In the genomic region with DNA sequence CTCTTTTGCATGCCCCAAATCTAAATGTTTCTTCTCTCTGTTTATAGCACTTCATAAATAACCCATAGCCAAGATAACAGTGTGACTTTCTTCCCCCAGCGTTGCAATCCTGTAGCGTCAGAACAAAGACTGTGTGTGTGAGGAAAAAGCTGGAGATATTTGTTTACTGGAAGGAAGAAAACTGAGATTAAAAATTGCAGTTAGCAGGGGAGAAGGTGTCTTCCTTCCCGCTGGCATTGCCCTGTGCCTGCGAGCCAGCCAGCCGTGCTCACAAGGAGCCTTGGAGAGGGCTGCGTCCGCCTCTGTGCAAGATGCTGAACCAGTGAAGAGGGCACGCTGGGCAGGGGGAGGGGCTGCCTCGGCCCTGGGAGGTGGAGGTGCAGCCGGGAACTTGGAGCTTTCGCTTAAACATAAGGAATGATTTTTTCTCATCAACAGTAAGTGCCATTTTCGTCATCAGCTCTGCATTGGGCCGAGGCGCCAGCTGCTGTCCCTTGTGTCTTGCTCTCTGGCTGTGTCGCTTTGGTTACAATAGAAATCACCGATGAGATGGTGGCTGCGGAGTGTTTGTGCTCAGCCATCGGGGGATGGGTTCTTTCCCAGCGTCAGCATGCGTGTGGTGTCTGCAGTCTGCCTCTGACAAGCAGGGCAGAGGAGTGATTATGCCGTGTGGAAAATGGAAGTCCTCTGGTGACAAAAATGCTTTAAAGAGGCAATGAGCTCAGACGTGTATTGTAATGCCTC, we compare ENCODE assay signal across 9 cellular contexts.
A peak's percentile ranks its signal among the peaks of the same experiment; 100 is the strongest.
DNase-seq lines count a peak whose midpoint lies in the region; ATAC-seq and TF ChIP-seq lines count a peak whose summit lies in the region.
"Had no signal": no experiment of that assay in that cellular context is flagged by ENCODE, and none has a peak within 500 bp of the region (broad histone marks: within the 10 kb centered on the region; RNA-seq: fewer than 3 reads in every experiment).

No MANE protein-coding gene starts in this region.

- H3K4me3 ChIP-seq in CD8-positive, alpha-beta memory T cell (ENCODE audit: low read length) = no peak overlapping the region
- H3K4me3 ChIP-seq in H7 (ENCODE audit: insufficient read depth, low read depth, low read length) (peak overlapping the region; percentile 16; the same call in 1 of the 2 replicates), coronary artery (peak overlapping the region; percentile 62), thoracic aorta (peak overlapping the region; percentile 62)

- TF ChIP-seq CTCF in coronary artery (IDR thresholded peaks at IDR 0.05) (no peak), thoracic aorta (IDR thresholded peaks at IDR 0.05) (no peak)

- CTCF ChIA-PET in CD8-positive, alpha-beta memory T cell (lab: Charles Lee) = no interaction called here

- H3K36me3 ChIP-seq in CD8-positive, alpha-beta memory T cell (ENCODE audit: insufficient read depth, low read length) = peaks cover 3% of the 10 kb centered on the region
- H3K36me3 ChIP-seq in H7 (replicated peaks; ENCODE audit: control insufficient read depth, insufficient read depth, low read length) = no peaks in the 10 kb centered on the region
- H3K36me3 ChIP-seq in thoracic aorta = no peaks in the 10 kb centered on the region

- peaks cover 36 to 68% (median 36%) of the 10 kb centered on the region in 3 donors for H3K4me1 Mint-ChIP-seq in CD8-positive, alpha-beta memory T cell

- no peak for DNase-seq in CD8-positive, alpha-beta memory T cell
- DNase-seq in H7 (peak; percentile 78), NCI-H524 (lab: John Stamatoyannopoulos, UW) (peak; percentile 96 to 100), coronary artery (ENCODE audit: low spot score) (no peak), medulla oblongata (ENCODE audit: extremely low spot score) (peak; percentile 69), thoracic aorta (ENCODE audit: low spot score) (no peak), SIG-M5 treated with dmso at 0.1 percent for 504 hours (lab: John Stamatoyannopoulos, UW; ENCODE audit: unreplicated experiment) (no peak), dedifferentiated amniotic fluid mesenchymal stem cell (ENCODE audit: extremely low spot score) (no peak)

- no peak overlapping the region for H3K4me3 Mint-ChIP-seq in CD8-positive, alpha-beta memory T cell

- H3K27me3 Mint-ChIP-seq in CD8-positive, alpha-beta memory T cell = peaks cover 0 to 4% of the 10 kb centered on the region in 2 donors

- H3K27me3 ChIP-seq in CD8-positive, alpha-beta memory T cell (ENCODE audit: insufficient read depth, low read length, poor library complexity, severe bottlenecking) = no peaks in the 10 kb centered on the region
- H3K27me3 ChIP-seq in H7 (ENCODE audit: control insufficient read depth, insufficient read depth, low read length) = no peaks in the 10 kb centered on the region
- no peaks in the 10 kb centered on the region for H3K27me3 ChIP-seq in thoracic aorta (replicated peaks; ENCODE audit: insufficient read depth)

- no peaks in the 10 kb centered on the region for H3K9me3 ChIP-seq in CD8-positive, alpha-beta memory T cell (ENCODE audit: low read length)
- H3K9me3 ChIP-seq in thoracic aorta = no peaks in the 10 kb centered on the region

- POLR2A ChIA-PET in CD8-positive, alpha-beta memory T cell (lab: Charles Lee) = no interaction called here

- H3K36me3 Mint-ChIP-seq in CD8-positive, alpha-beta memory T cell = peaks cover 0 to 88% (median 13%) of the 10 kb centered on the region in 3 donors

- H3K9me3 Mint-ChIP-seq in CD8-positive, alpha-beta memory T cell = no peaks in the 10 kb centered on the region

- ATAC-seq in thoracic aorta (ENCODE audit: insufficient number of reproducible peaks, low FRiP score, low read depth) = no peak

- peak overlapping the region in 5 of 8 donors; percentile 9 to 54 (median 32) for H3K27ac Mint-ChIP-seq in CD8-positive, alpha-beta memory T cell

- no peak overlapping the region for H3K27ac ChIP-seq in CD8-positive, alpha-beta memory T cell (ENCODE audit: low read depth, low read length)
- H3K27ac ChIP-seq in coronary artery (peak overlapping the region in 1 of 2 donors; percentile 23), thoracic aorta (peak overlapping the region in 1 of 2 donors; percentile 24)
- H3K27ac ChIP-seq: HL-60 had no signal

- H3K4me1 ChIP-seq in CD8-positive, alpha-beta memory T cell (ENCODE audit: insufficient read depth, low read length) = peaks cover 18% of the 10 kb centered on the region
- H3K4me1 ChIP-seq in thoracic aorta (ENCODE audit: control insufficient read depth in 1 of 2, low read depth in 2 of 2) = peaks cover 5 to 8% of the 10 kb centered on the region in 2 donors

Comparison
In these comparisons a context has a peak if more than half of its experiments do, and no peak if none do; other contexts are left out.
1. DNase-seq: peak in H7 (single experiment), NCI-H524 (2 of 2) and medulla oblongata (single experiment); none in CD8-positive, alpha-beta memory T cell (0 of 5), coronary artery (single experiment), thoracic aorta (single experiment), SIG-M5 treated with dmso at 0.1 percent for 504 hours (single experiment) and dedifferentiated amniotic fluid mesenchymal stem cell (single experiment).